In genomic region chr9:73434826-73435225, GRCh38 we compare ENCODE assay signal across 22 cellular contexts.
"Had no signal": no experiment of that assay in that cellular context is flagged by ENCODE, and none has a peak within 500 bp of the region (broad histone marks: within the 10 kb centered on the region; RNA-seq: fewer than 3 reads in every experiment).

No MANE protein-coding gene starts in this region.

- H3K4me1 ChIP-seq: adrenal gland had no signal

- H3K27me3 ChIP-seq: adrenal gland had no signal

- DNase-seq: activated CD4-positive, alpha-beta T cell treated with anti-CD3 and anti-CD28 coated beads for 4 hours; activated CD8-positive, alpha-beta memory T cell treated with anti-CD3 and anti-CD28 coated beads, Interleukin-2, amount 50 U/mL, for 4 hours; activated CD8-positive, alpha-beta T cell treated with anti-CD3 and anti-CD28 coated beads for 36 hours; activated gamma-delta T cell treated with Interleukin-2 at 50 U/mL for 16 hours; activated naive CD4-positive, alpha-beta T cell treated with anti-CD3 and anti-CD28 coated beads, Interleukin-2, amount 10 ng/mL, durations not matched to agents 7 days and 5 days; activated naive CD8-positive, alpha-beta T cell treated with anti-CD3 and anti-CD28 coated beads for 36 hours; activated T-cell treated with anti-CD3 and anti-CD28 coated beads, Interleukin-2, amount 50 U/mL, for 72 hours; adrenal gland; anterior cingulate cortex; Karpas-422; NCI-H1105; NCI-H1436 treated with DMSO at 0.1 percent for 48 hours; NCI-H187; NCI-H2171 treated with DMSO at 0.1 percent for 48 hours; NCI-H226; NCI-H526; NCI-H82; PC-9; SK-N-SH; SW 1271 had no signal

- H3K9me3 ChIP-seq: adrenal gland, SK-N-SH had no signal

- ATAC-seq: activated CD4-positive, CD25-positive, alpha-beta regulatory T cell treated with anti-CD3 and anti-CD28 coated beads, Interleukin-2, amount 50 U/mL, for 24 hours; activated CD8-positive, alpha-beta T cell treated with anti-CD3 and anti-CD28 coated beads for 36 hours; activated T-cell treated with anti-CD3 and anti-CD28 coated beads, Interleukin-2, amount 50 U/mL, for 72 hours; K562 had no signal

- H3K27ac ChIP-seq: adrenal gland, PC-9 had no signal

- H3K36me3 ChIP-seq: adrenal gland had no signal

- H3K9ac ChIP-seq: SK-N-SH had no signal

- H3K4me3 ChIP-seq: adrenal gland, K562, PC-9 had no signal
